ENCODE assay signal across 8 cellular contexts in the genomic region with DNA sequence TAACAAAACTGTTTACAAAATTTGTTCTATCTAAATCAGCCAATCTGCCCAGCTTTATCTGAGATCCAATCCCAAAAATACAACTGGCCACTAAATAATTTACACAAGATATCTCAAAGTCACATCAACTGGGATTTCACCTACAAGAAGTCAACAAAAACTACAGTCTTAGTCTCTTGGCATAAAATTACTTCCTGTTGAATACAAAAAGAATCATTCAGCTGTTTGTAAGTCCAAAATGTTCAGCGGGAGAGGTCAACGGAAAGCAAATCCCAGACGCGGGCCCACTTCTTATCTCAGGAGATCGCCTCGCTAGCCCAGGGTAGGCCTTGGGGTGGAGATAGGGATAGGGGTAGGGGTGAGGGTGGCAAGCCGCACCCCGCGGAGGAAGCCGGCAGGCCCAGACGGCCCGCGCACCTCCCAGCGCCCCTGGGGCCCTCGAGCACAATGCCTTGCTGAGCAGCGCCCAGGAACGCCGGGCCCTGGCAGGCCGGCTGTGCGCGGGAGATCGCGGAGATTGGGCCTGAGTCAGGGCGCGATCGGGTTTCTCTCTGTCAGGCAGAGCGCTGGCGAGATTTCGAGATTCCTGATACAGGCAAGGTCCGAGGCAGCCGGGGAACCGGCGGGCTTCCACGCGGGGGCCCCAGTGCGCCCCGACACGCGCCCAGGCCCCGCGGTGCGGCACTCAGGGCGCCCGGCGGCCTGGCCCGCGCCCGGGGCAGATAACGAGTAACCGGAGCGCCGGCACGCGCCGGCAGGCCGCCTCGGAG. TPM values are rescaled to one million over a fixed set of nuclear protein-coding genes. Genes with fewer than 3 reads are reported as not detected.
DNase-seq lines count a peak whose midpoint lies in the region; ATAC-seq and TF ChIP-seq lines count a peak whose summit lies in the region.

No MANE protein-coding gene starts in this region.

- peak overlapping the region; percentile 88 for H3K27ac Mint-ChIP-seq in CD4-positive, alpha-beta T cell

- H3K9me3 Mint-ChIP-seq in CD4-positive, alpha-beta T cell = no peaks in the 10 kb centered on the region

- ATAC-seq in CD4-positive, alpha-beta T cell (ENCODE audit: poor library complexity) = peak; percentile 68
- ATAC-seq in GM19351 (IDR thresholded peaks at IDR 0.05; ENCODE audit: unreplicated experiment) = peak; percentile 66
- ATAC-seq in HG03460 (IDR thresholded peaks at IDR 0.05; ENCODE audit: unreplicated experiment) = peak; percentile 72

- intact Hi-C loops in CD4-positive, alpha-beta T cell (cut with DNase I, micrococcal nuclease) = loop anchor here in 1 of 2 experiments (2.0 kb wide), 2 partner anchors 218 to 252 kb away; no protein-coding TSS in a partner anchor

- no peaks in the 10 kb centered on the region for H3K27me3 ChIP-seq in CD4-positive, alpha-beta T cell (ENCODE audit: control insufficient read depth, insufficient read depth, low read length)
- H3K27me3 ChIP-seq in NT2/D1 (ENCODE audit: insufficient read depth, insufficient read length) = no peaks in the 10 kb centered on the region
- no peaks in the 10 kb centered on the region for H3K27me3 ChIP-seq in mucosa of rectum (ENCODE audit: control insufficient read depth in 2 of 2, insufficient read depth in 2 of 2, low read length in 2 of 2)

- peak; percentile 24 for TF ChIP-seq CTCF in CD4-positive, alpha-beta T cell (IDR thresholded peaks at IDR 0.05)
- no peak for TF ChIP-seq CTCF in epithelial cell of proximal tubule (conservative IDR thresholded peaks at IDR 0.05; ENCODE audit: low read depth, low read length)

- peaks cover 53% of the 10 kb centered on the region for H3K36me3 Mint-ChIP-seq in CD4-positive, alpha-beta T cell (ENCODE audit: low read depth)

- peak overlapping the region; percentile 97 for H3K9ac ChIP-seq in NT2/D1 (ENCODE audit: insufficient read length, low read depth)
- H3K9ac ChIP-seq in mucosa of rectum (ENCODE audit: low read depth in 1 of 2, low read length in 2 of 2) = peak overlapping the region; percentile 96 to 99

- peaks cover 68% of the 10 kb centered on the region for H3K4me1 Mint-ChIP-seq in CD4-positive, alpha-beta T cell (ENCODE audit: low read depth)

- H3K4me1 ChIP-seq in NT2/D1 (ENCODE audit: insufficient read depth, insufficient read length) (no peaks in the 10 kb centered on the region), mucosa of rectum (ENCODE audit: control insufficient read depth in 2 of 2, insufficient read depth in 2 of 2, low read length in 2 of 2) (peaks cover 5 to 18% of the 10 kb centered on the region in 2 donors)

- peak overlapping the region; percentile 92 for H3K27ac ChIP-seq in CD4-positive, alpha-beta T cell (ENCODE audit: low read depth, low read length)
- H3K27ac ChIP-seq in mucosa of rectum (ENCODE audit: low read depth in 2 of 2, low read length in 2 of 2) = peak overlapping the region; percentile 95 to 98

- peak overlapping the region; percentile 93 for H3K4me3 Mint-ChIP-seq in CD4-positive, alpha-beta T cell

- H3K36me3 ChIP-seq in NT2/D1 (ENCODE audit: insufficient read depth, insufficient read length, low read length) = peaks cover 38% of the 10 kb centered on the region
- peaks cover 19 to 25% of the 10 kb centered on the region in 2 donors for H3K36me3 ChIP-seq in mucosa of rectum (ENCODE audit: control insufficient read depth in 2 of 2, insufficient read depth in 2 of 2, low read length in 2 of 2)

- POLR2A ChIA-PET in CD4-positive, alpha-beta T cell (lab: Charles Lee) = interaction anchor here (0.8 to 4.5 kb wide), 21 partner anchors 9 to 293 kb away, joined by 3 to 69 read pairs (median 5); partner anchors contain the start of gene CDC42SE2

- peak; percentile 51 to 72 (median 58) for DNase-seq in CD4-positive, alpha-beta T cell
- DNase-seq in NT2/D1 (ENCODE audit: low read depth, low spot score) = no peak
- peak; percentile 83 for DNase-seq in activated T-cell treated with anti-CD3 and anti-CD28 coated beads, Interleukin-2, amount 50 U/mL, for 1 hour
- DNase-seq in epithelial cell of proximal tubule (ENCODE audit: low read depth) = no peak
- DNase-seq in stimulated activated CD8-positive, alpha-beta memory T cell treated with anti-CD3 and anti-CD28 coated beads, Interleukin-7, amount 100 ng/mL, for 1 hour (ENCODE audit: low read depth in 2 of 2) = peak; percentile 34 to 45

- CTCF ChIA-PET in CD4-positive, alpha-beta T cell (lab: Charles Lee) = interaction anchor here (0.8 to 1.1 kb wide), 5 partner anchors 94 to 255 kb away, joined by 3 to 5 read pairs (median 3); no protein-coding TSS in a partner anchor

- H3K4me3 ChIP-seq in NT2/D1 (ENCODE audit: insufficient read length, low read depth) (peak overlapping the region; percentile 90), epithelial cell of proximal tubule (ENCODE audit: low read depth, low read length) (peak overlapping the region; percentile 89), mucosa of rectum (ENCODE audit: low read length in 2 of 2) (peak overlapping the region; percentile 93 to 97)

- H3K9me3 ChIP-seq in CD4-positive, alpha-beta T cell (ENCODE audit: control insufficient read depth, low read length) = no peaks in the 10 kb centered on the region
- H3K9me3 ChIP-seq in NT2/D1 (ENCODE audit: insufficient read depth, low read length) (no peaks in the 10 kb centered on the region), mucosa of rectum (ENCODE audit: control insufficient read depth in 2 of 2, low read length in 2 of 2) (no peaks in the 10 kb centered on the region)

- H3K27me3 Mint-ChIP-seq in CD4-positive, alpha-beta T cell = no peaks in the 10 kb centered on the region

RNA-seq across cellular contexts. Expression of gene HINT1, which starts 0.7 kb away (rescaled TPM):
- total RNA-seq in CD4-positive, alpha-beta T cell = 100 to 1,000 TPM; 257 to 263 TPM
- 333 and 354 TPM in 2 replicates for total RNA-seq in epithelial cell of proximal tubule

RNA-seq across cellular contexts. Expression of gene LYRM7, which starts 6.4 kb away (rescaled TPM):
- total RNA-seq in CD4-positive, alpha-beta T cell = 10 to 100 TPM in 1 of 2 experiments, 1 to 10 TPM in 1; 8.3 to 11.9 TPM
- total RNA-seq in epithelial cell of proximal tubule = 1.5 and 4.2 TPM in 2 replicates

Comparison
In these comparisons a context has a peak if more than half of its experiments do, and no peak if none do; other contexts are left out.
1. DNase-seq: peak in CD4-positive, alpha-beta T cell (10 of 10), activated T-cell treated with anti-CD3 and anti-CD28 coated beads, Interleukin-2, amount 50 U/mL, for 1 hour (single experiment) and stimulated activated CD8-positive, alpha-beta memory T cell treated with anti-CD3 and anti-CD28 coated beads, Interleukin-7, amount 100 ng/mL, for 1 hour (2 of 2); none in NT2/D1 (single experiment) and epithelial cell of proximal tubule (single experiment).
2. Peak in every context shown above with its lines, with median percentiles within 50 percentile points of each other: ATAC-seq and H3K4me3 ChIP-seq.